Comparison of ENCODE assay signal across 15 cellular contexts in the genomic region with DNA sequence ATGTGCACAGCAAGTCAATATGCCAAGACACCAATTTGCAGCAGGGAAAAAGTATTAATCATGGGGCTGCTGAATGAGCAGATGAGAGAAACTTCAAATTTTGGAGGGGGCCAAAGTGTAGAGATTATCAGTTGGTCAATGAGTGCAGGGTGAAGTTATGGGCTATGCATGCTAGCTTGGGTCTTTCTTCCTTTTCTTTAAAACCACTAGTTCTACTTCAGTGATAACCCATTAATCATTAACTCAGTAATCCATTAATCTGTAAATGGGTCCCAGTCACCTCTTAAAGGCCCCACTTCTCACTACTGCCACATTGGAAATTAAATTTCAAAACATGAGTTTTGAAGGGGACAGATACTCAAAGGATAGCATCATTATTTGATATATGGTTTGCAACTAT.
DNase-seq lines count a peak whose midpoint lies in the region; ATAC-seq lines count a peak whose summit lies in the region.
"Had no signal": no experiment of that assay in that cellular context is flagged by ENCODE, and none has a peak within 500 bp of the region (broad histone marks: within the 10 kb centered on the region; RNA-seq: fewer than 3 reads in every experiment).

No MANE protein-coding gene starts in this region.

- no peaks in the 10 kb centered on the region for H3K27me3 Mint-ChIP-seq in stimulated activated naive B cell treated with anti-CD40 and anti-IgM and Interleukin-4, amounts not matched to agents 10 μg/mL and 1 μg/mL and 100 μg/mL, for 72 hours
- no peaks in the 10 kb centered on the region for H3K27me3 Mint-ChIP-seq in naive thymus-derived CD4-positive, alpha-beta T cell
- H3K27me3 Mint-ChIP-seq: activated CD4-positive, alpha-beta T cell treated with anti-CD3 and anti-CD28 coated beads, Interleukin-2, amount 10 ng/mL, durations not matched to agents 7 days and 5 days; activated naive CD8-positive, alpha-beta T cell had no signal

- intact Hi-C loops in naive thymus-derived CD4-positive, alpha-beta T cell (cut with micrococcal nuclease) = no loop called here

- ATAC-seq in GM19395 (IDR thresholded peaks at IDR 0.05; ENCODE audit: unreplicated experiment) (peak; percentile 93), HG02852 (IDR thresholded peaks at IDR 0.05; ENCODE audit: unreplicated experiment) (peak; percentile 84), HG03520 (IDR thresholded peaks at IDR 0.05; ENCODE audit: unreplicated experiment) (peak; percentile 84)
- ATAC-seq in stimulated activated naive B cell treated with anti-CD40 and anti-IgM and Interleukin-4, amounts not matched to agents 10 μg/mL and 1 μg/mL and 100 μg/mL, for 72 hours (replicated peaks) = peak; percentile 54 to 65
- no peak for ATAC-seq in naive thymus-derived CD4-positive, alpha-beta T cell

- no peak overlapping the region for H3K4me3 ChIP-seq in naive thymus-derived CD4-positive, alpha-beta T cell (ENCODE audit: low read length)

- H3K27ac Mint-ChIP-seq in stimulated activated naive B cell treated with anti-CD40 and anti-IgM and Interleukin-4, amounts not matched to agents 10 μg/mL and 1 μg/mL and 100 μg/mL, for 72 hours = no peak overlapping the region
- H3K27ac Mint-ChIP-seq in naive thymus-derived CD4-positive, alpha-beta T cell = no peak overlapping the region
- H3K27ac Mint-ChIP-seq: activated CD4-positive, alpha-beta T cell treated with anti-CD3 and anti-CD28 coated beads, Interleukin-2, amount 10 ng/mL, durations not matched to agents 7 days and 5 days; activated naive CD8-positive, alpha-beta T cell had no signal

- CTCF ChIA-PET in naive thymus-derived CD4-positive, alpha-beta T cell (lab: Charles Lee) = no interaction called here

- H3K9me3 ChIP-seq in naive thymus-derived CD4-positive, alpha-beta T cell (ENCODE audit: control insufficient read depth in 2 of 3, low read length in 3 of 3) = no peaks in the 10 kb centered on the region

- H3K4me1 ChIP-seq in naive thymus-derived CD4-positive, alpha-beta T cell (ENCODE audit: control insufficient read depth in 2 of 2, insufficient read depth in 2 of 2, low read length in 2 of 2) = no peaks in the 10 kb centered on the region

- H3K27me3 ChIP-seq in naive thymus-derived CD4-positive, alpha-beta T cell (ENCODE audit: control insufficient read depth in 2 of 2, insufficient read depth in 2 of 2, low read length in 2 of 2) = no peaks in the 10 kb centered on the region

- no peak overlapping the region for H3K27ac ChIP-seq in naive thymus-derived CD4-positive, alpha-beta T cell (ENCODE audit: low read depth, low read length)

- no peak for DNase-seq in stimulated activated naive B cell treated with anti-CD40 and anti-IgM and Interleukin-4, amounts not matched to agents 10 μg/mL and 1 μg/mL and 100 μg/mL, for 72 hours
- no peak for DNase-seq in Ammon's horn (ENCODE audit: low spot score)
- DNase-seq in COLO668 (lab: John Stamatoyannopoulos, UW; ENCODE audit: unreplicated experiment) = no peak
- no peak for DNase-seq in naive thymus-derived CD4-positive, alpha-beta T cell
- DNase-seq in GDM1 (lab: John Stamatoyannopoulos, UW) = no peak
- DNase-seq: activated CD4-positive, alpha-beta T cell treated with anti-CD3 and anti-CD28 coated beads, Interleukin-2, amount 10 ng/mL, durations not matched to agents 7 days and 5 days; DMS79 treated with DMSO at 0.1 percent for 48 hours; KBM-7; SHP77; small intestine; stimulated activated CD8-positive, alpha-beta memory T cell treated with anti-CD3 and anti-CD28 coated beads, Interleukin-4, amount 100 ng/mL, for 48 hours had no signal

- POLR2A ChIA-PET in naive thymus-derived CD4-positive, alpha-beta T cell (lab: Charles Lee) = no interaction called here

- peaks cover 7 to 11% of the 10 kb centered on the region in 2 donors for H3K9me3 Mint-ChIP-seq in stimulated activated naive B cell treated with anti-CD40 and anti-IgM and Interleukin-4, amounts not matched to agents 10 μg/mL and 1 μg/mL and 100 μg/mL, for 72 hours
- H3K9me3 Mint-ChIP-seq in naive thymus-derived CD4-positive, alpha-beta T cell = peaks cover 3 to 23% (median 13%) of the 10 kb centered on the region in 11 donors

- H3K36me3 Mint-ChIP-seq in stimulated activated naive B cell treated with anti-CD40 and anti-IgM and Interleukin-4, amounts not matched to agents 10 μg/mL and 1 μg/mL and 100 μg/mL, for 72 hours = peaks cover 0 to 3% of the 10 kb centered on the region in 2 donors
- H3K36me3 Mint-ChIP-seq in naive thymus-derived CD4-positive, alpha-beta T cell = no peaks in the 10 kb centered on the region
- H3K36me3 Mint-ChIP-seq: activated naive CD8-positive, alpha-beta T cell had no signal

- no peaks in the 10 kb centered on the region for H3K36me3 ChIP-seq in naive thymus-derived CD4-positive, alpha-beta T cell (ENCODE audit: control insufficient read depth in 2 of 3, insufficient read depth in 3 of 3, low read length in 3 of 3)

- no peaks in the 10 kb centered on the region for H3K4me1 Mint-ChIP-seq in stimulated activated naive B cell treated with anti-CD40 and anti-IgM and Interleukin-4, amounts not matched to agents 10 μg/mL and 1 μg/mL and 100 μg/mL, for 72 hours
- no peaks in the 10 kb centered on the region for H3K4me1 Mint-ChIP-seq in naive thymus-derived CD4-positive, alpha-beta T cell
- H3K4me1 Mint-ChIP-seq: activated CD4-positive, alpha-beta T cell treated with anti-CD3 and anti-CD28 coated beads, Interleukin-2, amount 10 ng/mL, durations not matched to agents 7 days and 5 days had no signal

- no peak overlapping the region for H3K4me3 Mint-ChIP-seq in stimulated activated naive B cell treated with anti-CD40 and anti-IgM and Interleukin-4, amounts not matched to agents 10 μg/mL and 1 μg/mL and 100 μg/mL, for 72 hours
- no peak overlapping the region for H3K4me3 Mint-ChIP-seq in naive thymus-derived CD4-positive, alpha-beta T cell
- H3K4me3 Mint-ChIP-seq: activated CD4-positive, alpha-beta T cell treated with anti-CD3 and anti-CD28 coated beads, Interleukin-2, amount 10 ng/mL, durations not matched to agents 7 days and 5 days; activated naive CD8-positive, alpha-beta T cell had no signal
